8 cellular contexts compared by ENCODE assay signal in the genomic region with DNA sequence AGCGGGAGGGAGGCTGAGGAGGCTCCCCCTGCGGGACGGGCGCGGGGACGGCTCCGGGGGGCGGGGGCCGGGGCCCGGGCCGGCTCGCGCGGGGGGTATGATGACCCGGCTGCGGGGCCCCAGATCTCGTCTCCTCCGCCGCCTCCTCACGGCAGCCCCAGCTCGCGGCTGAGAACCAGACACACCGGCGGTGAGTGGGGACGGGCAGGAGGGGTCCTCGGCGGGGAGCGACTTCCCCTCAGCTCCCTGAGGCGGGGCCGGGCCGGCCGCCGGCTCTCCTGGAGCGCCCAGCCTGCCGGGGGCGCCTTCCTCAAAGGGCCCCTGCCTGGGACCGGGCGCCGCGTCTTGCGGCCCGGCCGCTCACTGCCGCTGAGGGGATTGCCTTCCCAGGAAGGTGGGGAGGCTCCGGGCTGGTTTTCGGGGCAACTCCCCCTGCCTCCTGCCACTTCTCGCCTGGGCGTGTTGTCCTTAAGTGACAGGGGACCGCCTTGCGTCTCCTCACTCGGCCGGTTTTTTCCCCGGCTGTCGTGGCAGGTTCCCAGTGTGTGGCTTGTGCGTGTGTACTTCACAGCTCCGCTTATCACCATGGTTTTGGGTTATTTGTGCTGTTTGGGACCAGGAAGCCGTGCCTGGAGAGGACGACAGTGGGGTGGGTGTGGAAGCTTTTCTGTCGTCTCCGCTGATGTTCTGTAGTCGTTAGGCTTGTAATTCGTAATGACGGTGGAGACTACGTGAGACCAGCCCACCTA. TPM values are rescaled to one million over a fixed set of nuclear protein-coding genes. Genes with fewer than 3 reads are reported as not detected.
DNase-seq lines count a peak whose midpoint lies in the region; ATAC-seq and TF ChIP-seq lines count a peak whose summit lies in the region.

No MANE protein-coding gene starts in this region.

- peaks cover 56% of the 10 kb centered on the region for H3K4me1 Mint-ChIP-seq in activated T-cell treated with anti-CD3 and anti-CD28 coated beads, Interleukin-2, amount 50 U/mL, for 72 hours (ENCODE audit: low read depth)
- H3K4me1 Mint-ChIP-seq in nephron progenitor cell: peaks cover 57% of the 10 kb centered on the region

- no peak for TF ChIP-seq EP300 in suprapubic skin (IDR thresholded peaks at IDR 0.05)

- no peaks in the 10 kb centered on the region for H3K9me3 ChIP-seq in fibroblast of lung (ENCODE audit: control insufficient read depth, insufficient read depth, low read depth, low read length)
- no peaks in the 10 kb centered on the region for H3K9me3 ChIP-seq in suprapubic skin

- 0% methylated on average over 8 of the region's 64 CpGs for whole genome bisulfite sequencing in suprapubic skin

- H3K27ac ChIP-seq in fibroblast of lung (ENCODE audit: insufficient read depth, low read length): peak overlapping the region; percentile 98
- H3K27ac ChIP-seq in suprapubic skin: peak overlapping the region; percentile 96

- peak overlapping the region; percentile 77 for H3K4me2 ChIP-seq in fibroblast of lung (ENCODE audit: extremely low read depth, insufficient read depth, low read length)

- H3K4me1 ChIP-seq in fibroblast of lung (ENCODE audit: control insufficient read depth, extremely low read depth, insufficient read depth, low read length): peaks cover 2% of the 10 kb centered on the region
- peaks cover 46% of the 10 kb centered on the region for H3K4me1 ChIP-seq in suprapubic skin

- H3K4me3 ChIP-seq in fibroblast of lung (replicated peaks in 1 of 4; ENCODE audit: control extremely low read depth in 1 of 4, insufficient read depth in 1 of 4, low read depth in 3 of 4, low read length in 4 of 4) (peak overlapping the region; percentile 66 to 99 (median 86)), suprapubic skin (peak overlapping the region; percentile 96)

- peak overlapping the region; percentile 97 for H3K27ac Mint-ChIP-seq in activated T-cell treated with anti-CD3 and anti-CD28 coated beads, Interleukin-2, amount 50 U/mL, for 72 hours
- peak overlapping the region; percentile 99 for H3K27ac Mint-ChIP-seq in nephron progenitor cell

- no peaks in the 10 kb centered on the region for H3K27me3 Mint-ChIP-seq in activated T-cell treated with anti-CD3 and anti-CD28 coated beads, Interleukin-2, amount 50 U/mL, for 72 hours (ENCODE audit: low read depth)
- H3K27me3 Mint-ChIP-seq in nephron progenitor cell (ENCODE audit: low read depth, poor library complexity): peaks cover 17% of the 10 kb centered on the region

- no peaks in the 10 kb centered on the region for H3K36me3 ChIP-seq in fibroblast of lung (ENCODE audit: control insufficient read depth, insufficient read depth, low read length)
- no peaks in the 10 kb centered on the region for H3K36me3 ChIP-seq in suprapubic skin

- peaks cover 50% of the 10 kb centered on the region for H3K79me2 ChIP-seq in fibroblast of lung (ENCODE audit: control insufficient read depth, insufficient read depth, low read length)

- H3K36me3 Mint-ChIP-seq in activated T-cell treated with anti-CD3 and anti-CD28 coated beads, Interleukin-2, amount 50 U/mL, for 72 hours (ENCODE audit: insufficient read depth in 2 of 2): peaks cover 5 to 9% of the 10 kb centered on the region in 2 donors
- peaks cover 4% of the 10 kb centered on the region for H3K36me3 Mint-ChIP-seq in nephron progenitor cell (ENCODE audit: low read depth)

- H3K9me3 Mint-ChIP-seq in activated T-cell treated with anti-CD3 and anti-CD28 coated beads, Interleukin-2, amount 50 U/mL, for 72 hours: no peaks in the 10 kb centered on the region
- H3K9me3 Mint-ChIP-seq in nephron progenitor cell: no peaks in the 10 kb centered on the region

- TF ChIP-seq POLR2A in suprapubic skin (IDR thresholded peaks at IDR 0.05): peak; percentile 8 to 37

- H4K20me1 ChIP-seq in fibroblast of lung (ENCODE audit: control insufficient read depth, extremely low read depth, insufficient read depth, low read length): no peaks in the 10 kb centered on the region

- ATAC-seq in HG02759 (IDR thresholded peaks at IDR 0.05; ENCODE audit: unreplicated experiment): peak; percentile 51
- peak; percentile 44 to 59 for ATAC-seq in activated T-cell treated with anti-CD3 and anti-CD28 coated beads, Interleukin-2, amount 50 U/mL, for 72 hours (replicated peaks in 1 of 2)

- H3K9ac ChIP-seq in fibroblast of lung (ENCODE audit: insufficient read depth, low read length): peak overlapping the region; percentile 97

- H3K27me3 ChIP-seq in fibroblast of lung (ENCODE audit: control insufficient read depth, insufficient read depth, low read length) (no peaks in the 10 kb centered on the region), suprapubic skin (no peaks in the 10 kb centered on the region)

- peak overlapping the region; percentile 83 to 95 for H3K4me3 Mint-ChIP-seq in activated T-cell treated with anti-CD3 and anti-CD28 coated beads, Interleukin-2, amount 50 U/mL, for 72 hours
- H3K4me3 Mint-ChIP-seq in nephron progenitor cell: peak overlapping the region; percentile 97

- TF ChIP-seq CTCF in fibroblast of lung (conservative IDR thresholded peaks at IDR 0.05 in 1 of 2, IDR thresholded peaks at IDR 0.05 in 1 of 2; ENCODE audit: low read depth in 1 of 2, low read length in 2 of 2): peak; percentile 6 to 20
- no peak for TF ChIP-seq CTCF in nephron progenitor cell (IDR thresholded peaks at IDR 0.05)
- no peak for TF ChIP-seq CTCF in suprapubic skin (IDR thresholded peaks at IDR 0.05)

- DNase-seq in NCI-H345 (lab: John Stamatoyannopoulos, UW): peak; percentile 32
- no peak for DNase-seq in NCI-H345 treated with DMSO at 0.1 percent for 48 hours (lab: John Stamatoyannopoulos, UW; ENCODE audit: unreplicated experiment)
- peak; percentile 28 for DNase-seq in NOMO-1 treated with DMSO at 0.1 percent for 48 hours (lab: John Stamatoyannopoulos, UW; ENCODE audit: unreplicated experiment)
- peak; percentile 62 to 76 for DNase-seq in activated T-cell treated with anti-CD3 and anti-CD28 coated beads, Interleukin-2, amount 50 U/mL, for 72 hours
- DNase-seq in fibroblast of lung (ENCODE audit: low read depth in 2 of 2): peak in 1 of 2 donors; percentile 12
- DNase-seq in nephron progenitor cell: no peak
- DNase-seq in suprapubic skin (ENCODE audit: low spot score in 2 of 2): peak; percentile 82 to 84

- H2AFZ ChIP-seq in fibroblast of lung (ENCODE audit: low read length): peak overlapping the region; percentile 1

RNA-seq across cellular contexts. Expression of gene HIPK1, which starts 0.8 kb away (rescaled TPM):
- 10 to 100 TPM; 74.4 to 75.6 TPM for total RNA-seq in activated T-cell treated with anti-CD3 and anti-CD28 coated beads, Interleukin-2, amount 50 U/mL, for 72 hours
- 18.2 and 19.8 TPM in 2 replicates for total RNA-seq in fibroblast of lung
- polyA plus RNA-seq in fibroblast of lung: 24.5 and 28.5 TPM in 2 replicates
- polyA plus RNA-seq in fibroblast of lung (2012): 10.8 and 13.3 TPM in 2 replicates
- polyA minus RNA-seq in fibroblast of lung (ENCODE audit: low replicate concordance): 68.9 and 78.5 TPM in 2 replicates
- total RNA-seq in suprapubic skin: 10 to 100 TPM; 59.4 to 81.8 (median 69.7) TPM

RNA-seq across cellular contexts. Expression of gene DCLRE1B, which starts 24.8 kb away (rescaled TPM):
- 10 to 100 TPM; 13.8 to 17.8 TPM for total RNA-seq in activated T-cell treated with anti-CD3 and anti-CD28 coated beads, Interleukin-2, amount 50 U/mL, for 72 hours
- total RNA-seq in fibroblast of lung: 0.66 and 1.0 TPM in 2 replicates
- 3.4 and 6.4 TPM in 2 replicates for polyA plus RNA-seq in fibroblast of lung
- polyA plus RNA-seq in fibroblast of lung (2012): 5.4 and 9.0 TPM in 2 replicates
- polyA minus RNA-seq in fibroblast of lung (ENCODE audit: low replicate concordance): 14.0 and 17.9 TPM in 2 replicates
- total RNA-seq in suprapubic skin: 1 to 10 TPM; 4.3 to 8.9 (median 6.3) TPM

RNA-seq across cellular contexts. Expression of gene AP4B1, which starts 25.3 kb away (rescaled TPM):
- total RNA-seq in activated T-cell treated with anti-CD3 and anti-CD28 coated beads, Interleukin-2, amount 50 U/mL, for 72 hours: 10 to 100 TPM; 50.5 to 68.8 TPM
- total RNA-seq in fibroblast of lung (11.7 and 12.1 TPM in 2 replicates), suprapubic skin (10 to 100 TPM; 10.9 to 34.0 (median 12.2) TPM)
- polyA plus RNA-seq in fibroblast of lung: 16.8 TPM in 2 replicates
- 9.3 and 11.4 TPM in 2 replicates for polyA plus RNA-seq in fibroblast of lung (2012)
- polyA minus RNA-seq in fibroblast of lung (ENCODE audit: low replicate concordance): 1.9 and 6.5 TPM in 2 replicates

RNA-seq across cellular contexts. Expression of gene BCL2L15, which starts 42.5 kb away (rescaled TPM):
- total RNA-seq in activated T-cell treated with anti-CD3 and anti-CD28 coated beads, Interleukin-2, amount 50 U/mL, for 72 hours: 1 to 10 TPM; 1.3 to 1.7 TPM
- under 0.01 TPM in 1 of 2 replicates, not detected in the other for total RNA-seq in fibroblast of lung
- polyA plus RNA-seq in fibroblast of lung: 0.03 and 0.19 TPM in 2 replicates
- polyA plus RNA-seq in fibroblast of lung (2012): not detected in 2 replicates
- 0.07 TPM in 1 of 2 replicates, not detected in the other for polyA minus RNA-seq in fibroblast of lung (ENCODE audit: low replicate concordance)
- total RNA-seq in suprapubic skin: 1 to 10 TPM in 1 of 4 donors, under 1 TPM in 3; 0.13 to 1.4 (median 0.45) TPM

RNA-seq across cellular contexts. Expression of gene OLFML3, which starts 49.4 kb away (rescaled TPM):
- 1 to 10 TPM in 1 of 2 donors, under 1 TPM in 1; 0.90 to 1.0 TPM for total RNA-seq in activated T-cell treated with anti-CD3 and anti-CD28 coated beads, Interleukin-2, amount 50 U/mL, for 72 hours
- total RNA-seq in fibroblast of lung (68.0 and 78.8 TPM in 2 replicates), suprapubic skin (10 to 100 TPM in 3 of 4 donors, 1 to 10 TPM in 1; 8.3 to 21.0 (median 18.0) TPM)
- polyA plus RNA-seq in fibroblast of lung: 133 and 163 TPM in 2 replicates
- polyA plus RNA-seq in fibroblast of lung (2012): 157 and 189 TPM in 2 replicates
- polyA minus RNA-seq in fibroblast of lung (ENCODE audit: low replicate concordance): 113 and 130 TPM in 2 replicates

Comparison
In these comparisons a context has a peak if more than half of its experiments do, and no peak if none do; other contexts are left out.
1. DNase-seq: peak in NCI-H345 (single experiment), NOMO-1 treated with DMSO at 0.1 percent for 48 hours (single experiment), activated T-cell treated with anti-CD3 and anti-CD28 coated beads, Interleukin-2, amount 50 U/mL, for 72 hours (2 of 2) and suprapubic skin (2 of 2); none in NCI-H345 treated with DMSO at 0.1 percent for 48 hours (single experiment) and nephron progenitor cell (single experiment).
2. CTCF ChIP-seq: peak in fibroblast of lung (2 of 2); none in nephron progenitor cell (single experiment) and suprapubic skin (0 of 2).